17 cellular contexts compared by ENCODE assay signal in genomic region chr20:40650707-40651106, GRCh38.
"Had no signal": no experiment of that assay in that cellular context is flagged by ENCODE, and none has a peak within 500 bp of the region (broad histone marks: within the 10 kb centered on the region; RNA-seq: fewer than 3 reads in every experiment).

No MANE protein-coding gene starts in this region.

- DNase-seq: activated B cell treated with CpG ODN at 0.5 μM for 24 hours; activated CD4-positive, alpha-beta T cell treated with anti-CD3 and anti-CD28 coated beads, Interleukin-2, amount 10 ng/mL, durations not matched to agents 24 days and 14 days; activated naive CD4-positive, alpha-beta T cell; aorta; colonic mucosa; effector memory CD4-positive, alpha-beta T cell; heart left ventricle; islet precursor cell; left lung; sigmoid colon; stimulated activated CD4-positive, alpha-beta T cell treated with anti-CD3 and anti-CD28 coated beads, Interleukin-2, amount 100 ng/mL, for 48 hours; stimulated activated naive CD4-positive, alpha-beta T cell treated with Interleukin-2 at 50 U/mL for 16 hours had no signal

- H3K9me3 Mint-ChIP-seq: activated B cell treated with CpG ODN at 0.5 μM for 24 hours; activated CD4-positive, alpha-beta T cell treated with anti-CD3 and anti-CD28 coated beads, Interleukin-2, amount 10 ng/mL, durations not matched to agents 24 days and 14 days; activated T-helper 1 cell treated with anti-CD3 and anti-CD28 coated beads, Interleukin-12 subunit alpha, Interleukin-12 subunit beta, Interleukin-2, Interleukin-4 antibody, amounts not matched to agents 30 ng/mL and 10 ng/mL and 1 ng/mL, durations not matched to agents 14 hours and 24 hours and 36 hours; nephron; T-helper 1 cell treated with Interleukin-12 subunit alpha and Interleukin-12 subunit beta and Interleukin-4 antibody, amounts not matched to agents 30 μg/mL and 1 μg/mL, for 36 hours had no signal

- ATAC-seq: esophagus mucosa, heart left ventricle, left lung had no signal

- H3K27ac Mint-ChIP-seq: activated B cell treated with CpG ODN at 0.5 μM for 24 hours; activated CD4-positive, alpha-beta T cell treated with anti-CD3 and anti-CD28 coated beads, Interleukin-2, amount 10 ng/mL, durations not matched to agents 24 days and 14 days; activated T-helper 1 cell treated with anti-CD3 and anti-CD28 coated beads, Interleukin-12 subunit alpha, Interleukin-12 subunit beta, Interleukin-2, Interleukin-4 antibody, amounts not matched to agents 30 ng/mL and 10 ng/mL and 1 ng/mL, durations not matched to agents 14 hours and 24 hours and 36 hours; T-helper 1 cell treated with Interleukin-12 subunit alpha and Interleukin-12 subunit beta and Interleukin-4 antibody, amounts not matched to agents 30 μg/mL and 1 μg/mL, for 36 hours had no signal

- H3K27me3 ChIP-seq: colonic mucosa, left lung, suprapubic skin had no signal

- H3K4me3 ChIP-seq: colonic mucosa, heart left ventricle, left lung, sigmoid colon, suprapubic skin had no signal

- H3K4me1 Mint-ChIP-seq: activated B cell treated with CpG ODN at 0.5 μM for 24 hours; activated CD4-positive, alpha-beta T cell treated with anti-CD3 and anti-CD28 coated beads, Interleukin-2, amount 10 ng/mL, durations not matched to agents 24 days and 14 days had no signal

- H3K36me3 ChIP-seq: colonic mucosa, heart left ventricle, left lung, sigmoid colon, suprapubic skin had no signal

- H3K4me1 ChIP-seq: colonic mucosa, sigmoid colon had no signal

- H3K4me3 Mint-ChIP-seq: activated B cell treated with CpG ODN at 0.5 μM for 24 hours; activated CD4-positive, alpha-beta T cell treated with anti-CD3 and anti-CD28 coated beads, Interleukin-2, amount 10 ng/mL, durations not matched to agents 24 days and 14 days; activated T-helper 1 cell treated with anti-CD3 and anti-CD28 coated beads, Interleukin-12 subunit alpha, Interleukin-12 subunit beta, Interleukin-2, Interleukin-4 antibody, amounts not matched to agents 30 ng/mL and 10 ng/mL and 1 ng/mL, durations not matched to agents 14 hours and 24 hours and 36 hours; nephron; T-helper 1 cell treated with Interleukin-12 subunit alpha and Interleukin-12 subunit beta and Interleukin-4 antibody, amounts not matched to agents 30 μg/mL and 1 μg/mL, for 36 hours had no signal

- H3K27ac ChIP-seq: colonic mucosa, heart left ventricle, left lung, sigmoid colon, suprapubic skin had no signal

- H3K9me3 ChIP-seq: colonic mucosa, heart left ventricle, left lung, sigmoid colon, suprapubic skin had no signal
